ENCODE assay signal across 8 cellular contexts in the genomic region with DNA sequence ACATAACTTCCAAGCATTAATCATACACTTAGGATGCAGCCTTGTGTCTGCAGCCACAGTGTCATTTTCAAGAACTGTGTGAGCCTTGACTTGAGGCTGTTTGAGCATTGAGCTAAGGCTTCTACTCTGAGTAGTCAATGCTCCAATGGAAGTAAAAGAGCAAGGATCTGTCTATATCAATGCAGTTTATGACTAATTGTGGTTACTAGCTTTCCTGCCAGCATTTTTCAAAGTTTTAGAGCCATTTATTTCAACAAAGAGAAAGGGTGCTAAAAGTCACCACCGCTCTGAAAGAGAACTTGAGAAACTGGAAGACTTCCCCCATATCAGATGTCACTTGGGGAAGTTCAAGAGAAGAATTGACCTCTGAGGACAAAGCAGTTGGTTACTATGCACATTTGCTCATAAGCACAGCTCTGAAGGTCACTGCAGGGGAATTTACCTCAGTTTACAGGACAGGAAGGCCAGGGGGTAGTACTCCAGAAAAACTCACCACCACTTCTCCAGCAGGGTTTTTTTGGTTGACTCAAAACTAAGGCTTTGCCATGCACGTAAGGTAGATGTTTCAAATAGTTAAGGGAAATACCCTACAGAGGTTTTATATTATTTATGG. TPM values are rescaled to one million over a fixed set of nuclear protein-coding genes. Genes with fewer than 3 reads are reported as not detected.
A peak's percentile ranks its signal among the peaks of the same experiment; 100 is the strongest.
DNase-seq lines count a peak whose midpoint lies in the region; ATAC-seq and TF ChIP-seq lines count a peak whose summit lies in the region.

No MANE protein-coding gene starts in this region.

- no peaks in the 10 kb centered on the region for H3K9me3 Mint-ChIP-seq in stimulated activated naive CD8-positive, alpha-beta T cell treated with anti-CD3 and anti-CD28 coated beads, Interleukin-15, amount 100 ng/mL, for 72 hours
- H3K9me3 Mint-ChIP-seq in glutamatergic neuron (ENCODE audit: unreplicated experiment) (no peaks in the 10 kb centered on the region), WTC11 (no peaks in the 10 kb centered on the region)

- H3K27me3 ChIP-seq in mammary epithelial cell (ENCODE audit: insufficient read depth, low read length) (no peaks in the 10 kb centered on the region), vagina (no peaks in the 10 kb centered on the region)

- no peak for TF ChIP-seq POLR2A in vagina (IDR thresholded peaks at IDR 0.05)

- H3K4me3 ChIP-seq in mammary epithelial cell (replicated peaks in 1 of 3; ENCODE audit: insufficient read depth in 1 of 3, low read depth in 2 of 3, low read length in 3 of 3) (no peak overlapping the region), vagina (no peak overlapping the region)

- H3K4me3 Mint-ChIP-seq in stimulated activated naive CD8-positive, alpha-beta T cell treated with anti-CD3 and anti-CD28 coated beads, Interleukin-15, amount 100 ng/mL, for 72 hours, result peak overlapping the region; percentile 37 to 54
- H3K4me3 Mint-ChIP-seq in glutamatergic neuron (ENCODE audit: unreplicated experiment) (no peak overlapping the region), WTC11 (no peak overlapping the region)

- H3K4me1 ChIP-seq in mammary epithelial cell (ENCODE audit: insufficient read depth, low read length) (no peaks in the 10 kb centered on the region), vagina (no peaks in the 10 kb centered on the region)

- ATAC-seq in GM21786 (IDR thresholded peaks at IDR 0.05; ENCODE audit: unreplicated experiment), result peak; percentile 65
- ATAC-seq in stimulated activated naive CD8-positive, alpha-beta T cell treated with anti-CD3 and anti-CD28 coated beads, Interleukin-15, amount 100 ng/mL, for 72 hours, result peak; percentile 90
- no peak for ATAC-seq in WTC11

- CTCF ChIA-PET in mammary epithelial cell (lab: Charles Lee; ENCODE audit: low non-redundant PET), result no interaction called here
- CTCF ChIA-PET in WTC11 (lab: Charles Lee), result no interaction called here

- 78% methylated on average over 2 of the region's 2 CpGs for WGBS in mammary epithelial cell (ENCODE audit: low coverage, missing lambda C conversion rate)

- peak; percentile 30 for DNase-seq in GM13976 (ENCODE audit: low spot score)
- peak; percentile 87 to 90 for DNase-seq in Kasumi-1 (lab: John Stamatoyannopoulos, UW)
- peak; percentile 25 for DNase-seq in mammary epithelial cell
- peak; percentile 38 to 49 for DNase-seq in stimulated activated naive CD8-positive, alpha-beta T cell treated with anti-CD3 and anti-CD28 coated beads, Interleukin-15, amount 100 ng/mL, for 72 hours
- no peak for DNase-seq in vagina (ENCODE audit: extremely low spot score in 2 of 2)
- no peak for DNase-seq in glutamatergic neuron
- DNase-seq in WTC11 (ENCODE audit: low spot score), result no peak

- no peak overlapping the region for H3K9ac ChIP-seq in mammary epithelial cell (ENCODE audit: insufficient read depth, low read length)

- H4K20me1 ChIP-seq in mammary epithelial cell (ENCODE audit: insufficient read depth, low read length), result no peaks in the 10 kb centered on the region

- no peaks in the 10 kb centered on the region for H3K36me3 Mint-ChIP-seq in glutamatergic neuron (ENCODE audit: unreplicated experiment)
- H3K36me3 Mint-ChIP-seq in WTC11, result no peaks in the 10 kb centered on the region

- in situ Hi-C loops in GM13976 (cut with MboI; ENCODE audit: low sequenced_read_pairs, unreplicated experiment), result no loop called here
- in situ Hi-C loops in mammary epithelial cell (cut with MboI; ENCODE audit: low sequenced_read_pairs in 2 of 2), result no loop called here

- H3K27ac ChIP-seq in mammary epithelial cell (ENCODE audit: insufficient read depth, low read depth, low read length) (no peak overlapping the region), vagina (no peak overlapping the region)

- H3K9me3 ChIP-seq in mammary epithelial cell (replicated peaks; ENCODE audit: insufficient read depth, low read length) (no peaks in the 10 kb centered on the region), vagina (no peaks in the 10 kb centered on the region)

- peak overlapping the region in 1 of 2 donors; percentile 80 for H3K27ac Mint-ChIP-seq in stimulated activated naive CD8-positive, alpha-beta T cell treated with anti-CD3 and anti-CD28 coated beads, Interleukin-15, amount 100 ng/mL, for 72 hours
- H3K27ac Mint-ChIP-seq in glutamatergic neuron (ENCODE audit: unreplicated experiment) (no peak overlapping the region), WTC11 (no peak overlapping the region)

- dilution Hi-C loops in mammary epithelial cell (cut with HindIII; ENCODE audit: low sequenced_read_pairs), result no loop called here

- intact Hi-C loops in mammary epithelial cell (cut with micrococcal nuclease), result no loop called here
- intact Hi-C loops in vagina (cut with DNase I), result no loop called here

- BruUV-seq in mammary epithelial cell (replicated peaks; lab: Mats Ljungman, UMichigan), result no TSS peak

- H3K4me2 ChIP-seq in mammary epithelial cell (ENCODE audit: insufficient read depth, low read depth, low read length), result no peak overlapping the region

- POLR2A ChIA-PET in WTC11 (lab: Charles Lee), result no interaction called here

- H2AFZ ChIP-seq in mammary epithelial cell (ENCODE audit: low read depth, low read length), result no peak overlapping the region

- H3K79me2 ChIP-seq in mammary epithelial cell (ENCODE audit: insufficient read depth, low read length), result no peaks in the 10 kb centered on the region

- H3K36me3 ChIP-seq in mammary epithelial cell (ENCODE audit: insufficient read depth, low read length), result no peaks in the 10 kb centered on the region
- no peaks in the 10 kb centered on the region for H3K36me3 ChIP-seq in vagina

- TF ChIP-seq CTCF in GM13976 (IDR thresholded peaks at IDR 0.05; ENCODE audit: borderline replicate concordance, control extremely low read depth, extremely low read depth, insufficient read depth, missing control alignments) (no peak), mammary epithelial cell (conservative IDR thresholded peaks at IDR 0.05 in 1 of 2, IDR thresholded peaks at IDR 0.05 in 1 of 2; ENCODE audit: extremely low read depth in 1 of 2, insufficient read depth in 1 of 2, low read depth in 1 of 2, low read length in 2 of 2) (no peak), vagina (IDR thresholded peaks at IDR 0.05) (no peak), glutamatergic neuron (IDR thresholded peaks at IDR 0.05; ENCODE audit: partially characterized antibody, unreplicated experiment) (no peak), WTC11 (IDR thresholded peaks at IDR 0.05) (no peak)

- H3K27me3 Mint-ChIP-seq in stimulated activated naive CD8-positive, alpha-beta T cell treated with anti-CD3 and anti-CD28 coated beads, Interleukin-15, amount 100 ng/mL, for 72 hours, result no peaks in the 10 kb centered on the region
- H3K27me3 Mint-ChIP-seq in glutamatergic neuron (ENCODE audit: unreplicated experiment) (no peaks in the 10 kb centered on the region), WTC11 (ENCODE audit: low read depth) (no peaks in the 10 kb centered on the region)

- peaks cover 45% of the 10 kb centered on the region for H3K4me1 Mint-ChIP-seq in stimulated activated naive CD8-positive, alpha-beta T cell treated with anti-CD3 and anti-CD28 coated beads, Interleukin-15, amount 100 ng/mL, for 72 hours
- H3K4me1 Mint-ChIP-seq in glutamatergic neuron (ENCODE audit: low read depth, unreplicated experiment) (peaks cover 2% of the 10 kb centered on the region), WTC11 (peaks cover 27% of the 10 kb centered on the region)

TF ChIP-seq in WTC11, 78 proteins besides CTCF, POLR2A, EP300 and RAD21 (continues in another document):
- TF ChIP-seq AFF4 (CRISPR knock-in tag; IDR thresholded peaks at IDR 0.05; ENCODE audit: borderline replicate concordance), result no peak
- TF ChIP-seq, protein P1, sequence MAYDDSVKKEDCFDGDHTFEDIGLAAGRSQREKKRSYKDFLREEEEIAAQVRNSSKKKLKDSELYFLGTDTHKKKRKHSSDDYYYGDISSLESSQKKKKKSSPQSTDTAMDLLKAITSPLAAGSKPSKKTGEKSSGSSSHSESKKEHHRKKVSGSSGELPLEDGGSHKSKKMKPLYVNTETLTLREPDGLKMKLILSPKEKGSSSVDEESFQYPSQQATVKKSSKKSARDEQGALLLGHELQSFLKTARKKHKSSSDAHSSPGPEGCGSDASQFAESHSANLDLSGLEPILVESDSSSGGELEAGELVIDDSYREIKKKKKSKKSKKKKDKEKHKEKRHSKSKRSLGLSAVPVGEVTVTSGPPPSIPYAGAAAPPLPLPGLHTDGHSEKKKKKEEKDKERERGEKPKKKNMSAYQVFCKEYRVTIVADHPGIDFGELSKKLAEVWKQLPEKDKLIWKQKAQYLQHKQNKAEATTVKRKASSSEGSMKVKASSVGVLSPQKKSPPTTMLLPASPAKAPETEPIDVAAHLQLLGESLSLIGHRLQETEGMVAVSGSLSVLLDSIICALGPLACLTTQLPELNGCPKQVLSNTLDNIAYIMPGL (CRISPR knock-in tag; IDR thresholded peaks at IDR 0.05), result no peak
- TF ChIP-seq ZNF138 (CRISPR knock-in tag; conservative IDR thresholded peaks at IDR 0.05), result no peak
- TF ChIP-seq ZNF671 (CRISPR knock-in tag; IDR thresholded peaks at IDR 0.05), result no peak
- TF ChIP-seq JUN (CRISPR knock-in tag; IDR thresholded peaks at IDR 0.05), result no peak

RNA-seq across cellular contexts. Expression of gene RGS1, which starts 24.5 kb away (rescaled TPM):
- total RNA-seq in mammary epithelial cell (not detected), vagina (145 TPM), glutamatergic neuron (ENCODE audit: unreplicated experiment) (not detected), WTC11 (2021) (0.14 to 0.22 TPM in 2 of 3 replicates, not detected in the other)
- not detected for polyA plus RNA-seq in mammary epithelial cell
- polyA minus RNA-seq in mammary epithelial cell, result not detected

Comparison
In these comparisons a context has a peak if more than half of its experiments do, and no peak if none do; other contexts are left out.
1. DNase-seq: peak in GM13976 (single experiment), Kasumi-1 (2 of 2), mammary epithelial cell (single experiment) and stimulated activated naive CD8-positive, alpha-beta T cell treated with anti-CD3 and anti-CD28 coated beads, Interleukin-15, amount 100 ng/mL, for 72 hours (2 of 2); none in vagina (0 of 2), glutamatergic neuron (single experiment) and WTC11 (single experiment).
2. H3K4me3 Mint-ChIP-seq: peak in stimulated activated naive CD8-positive, alpha-beta T cell treated with anti-CD3 and anti-CD28 coated beads, Interleukin-15, amount 100 ng/mL, for 72 hours (2 of 2); none in glutamatergic neuron (single experiment) and WTC11 (single experiment).
3. RNA of gene RGS1, which starts 24.5 kb away (total RNA-seq): 145 TPM in vagina (single experiment); 0.14 to 0.22 TPM in WTC11, not detected in mammary epithelial cell and not detected in glutamatergic neuron (single experiment); every median in the first group is over 100 times any median in the second.